In the genomic region with DNA sequence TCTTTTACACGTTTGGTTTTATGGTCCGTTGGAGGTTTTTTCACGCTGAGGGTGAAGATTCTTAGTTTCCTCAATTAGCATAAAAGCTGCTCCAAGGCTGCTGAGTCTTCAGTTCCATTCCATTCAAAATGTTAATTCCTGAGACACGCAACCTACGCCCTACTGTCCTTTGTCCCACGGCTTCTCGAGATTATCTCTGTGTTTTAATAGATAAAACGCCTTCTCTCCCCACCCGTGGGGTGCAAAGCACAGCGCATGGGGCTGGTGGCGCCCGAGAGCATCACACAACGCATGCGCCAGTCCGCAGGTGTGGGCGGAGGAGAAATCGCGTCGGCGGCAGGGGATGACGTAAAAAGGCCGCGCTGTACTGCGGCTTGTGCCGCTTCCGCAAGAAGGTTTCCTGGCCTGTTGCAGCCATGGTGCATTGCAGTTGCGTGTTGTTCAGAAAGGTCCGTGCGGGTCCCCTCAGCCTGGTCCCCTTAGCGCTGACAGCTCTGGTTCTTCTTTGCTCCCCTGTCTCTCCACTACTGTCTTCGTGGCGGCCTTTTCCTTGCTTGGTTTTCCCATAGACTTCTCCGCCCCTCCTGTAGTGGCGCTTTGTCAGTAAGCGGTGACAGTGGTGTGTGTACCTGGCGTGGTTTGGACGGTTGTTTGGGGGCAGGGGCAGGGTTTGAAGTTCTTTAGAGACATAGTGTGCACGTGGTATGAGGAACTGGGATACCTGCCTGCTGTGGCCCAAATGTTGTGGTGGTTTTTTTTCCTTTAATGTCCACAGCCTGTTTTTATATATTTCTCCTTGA, we compare ENCODE assay signal across 8 cellular contexts. TPM values are rescaled to one million over a fixed set of nuclear protein-coding genes. Genes with fewer than 3 reads are reported as not detected.
A peak's percentile ranks its signal among the peaks of the same experiment; 100 is the strongest.
DNase-seq lines count a peak whose midpoint lies in the region; ATAC-seq, FAIRE-seq and TF ChIP-seq lines count a peak whose summit lies in the region.

A gene with protein sequence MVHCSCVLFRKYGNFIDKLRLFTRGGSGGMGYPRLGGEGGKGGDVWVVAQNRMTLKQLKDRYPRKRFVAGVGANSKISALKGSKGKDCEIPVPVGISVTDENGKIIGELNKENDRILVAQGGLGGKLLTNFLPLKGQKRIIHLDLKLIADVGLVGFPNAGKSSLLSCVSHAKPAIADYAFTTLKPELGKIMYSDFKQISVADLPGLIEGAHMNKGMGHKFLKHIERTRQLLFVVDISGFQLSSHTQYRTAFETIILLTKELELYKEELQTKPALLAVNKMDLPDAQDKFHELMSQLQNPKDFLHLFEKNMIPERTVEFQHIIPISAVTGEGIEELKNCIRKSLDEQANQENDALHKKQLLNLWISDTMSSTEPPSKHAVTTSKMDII (plus strand): TSS at position 391 of the 800 bp plus-strand sequence. CDS start 26 bp downstream, at position 417.

- H3K36me3 ChIP-seq in adrenal gland (replicated peaks in 1 of 2) (no peaks in the 10 kb centered on the region), heart right ventricle (no peaks in the 10 kb centered on the region), upper lobe of left lung (no peaks in the 10 kb centered on the region)

- WGBS in adrenal gland, 4 donors: 0% methylated on average over 30 to 38 of the region's 38 CpGs
- 0% methylated on average over 38 of the region's 38 CpGs for WGBS in heart right ventricle, 2 donors
- WGBS in upper lobe of left lung, 2 donors: 0 to 1% methylated on average over 28 to 38 of the region's 38 CpGs

- peak; percentile 99 for FAIRE-seq in GM12891 (lab: Jason Lieb, UNC)

- H3K9me3 ChIP-seq in adrenal gland (replicated peaks in 1 of 3) (no peaks in the 10 kb centered on the region), heart right ventricle (no peaks in the 10 kb centered on the region), upper lobe of left lung (no peaks in the 10 kb centered on the region)

- H3K4me3 ChIP-seq in adrenal gland: peak within 1 kb of the TSS; percentile 2 to 96 (median 67)
- peak within 1 kb of the TSS; percentile 65 to 89 (median 74) for H3K4me3 ChIP-seq in heart right ventricle
- peak within 1 kb of the TSS; percentile 61 to 81 (median 72) for H3K4me3 ChIP-seq in upper lobe of left lung

- ATAC-seq in HG02840 (IDR thresholded peaks at IDR 0.05; ENCODE audit: low FRiP score, unreplicated experiment) (peak; percentile 96), heart right ventricle (peak; percentile 100), upper lobe of left lung (ENCODE audit: low FRiP score in 2 of 2) (peak; percentile 100)

- H3K27ac ChIP-seq in adrenal gland (peak within 1 kb of the TSS; percentile 22 to 89 (median 88)), heart right ventricle (peak within 1 kb of the TSS; percentile 45 to 96 (median 82)), upper lobe of left lung (peak within 1 kb of the TSS; percentile 85 to 93 (median 90))

- TF ChIP-seq EP300 in upper lobe of left lung (IDR thresholded peaks at IDR 0.05): no peak

- intact Hi-C loops in adrenal gland (cut with DNase I): no loop called here
- intact Hi-C loops in heart right ventricle (cut with DNase I): loop anchor here in 4 of 10 donors (2.0 to 5.0 kb wide), 3 partner anchors 56 to 194 kb away; partner anchors contain the start of genes CLDN12 (in 4 of the 4) and STEAP1 (in 1 of the 4)
- intact Hi-C loops in posterior cingulate gyrus (cut with DNase I): loop anchor here (1.0 to 10.0 kb wide), 3 partner anchors 57 to 248 kb away; partner anchors contain the start of genes CDK14 and CLDN12

- H3K27me3 ChIP-seq in adrenal gland: no peaks in the 10 kb centered on the region
- H3K27me3 ChIP-seq in heart right ventricle: no peaks in the 10 kb centered on the region
- H3K27me3 ChIP-seq in upper lobe of left lung: no peaks in the 10 kb centered on the region

- DNase-seq in GM12891 (ENCODE audit: insufficient read length, low spot score): peak; percentile 66
- DNase-seq in NCI-H1436 (lab: John Stamatoyannopoulos, UW): peak; percentile 84
- peak; percentile 91 for DNase-seq in T follicular helper cell (ENCODE audit: low read depth)
- peak; percentile 93 to 97 (median 95) for DNase-seq in adrenal gland
- peak; percentile 94 for DNase-seq in heart right ventricle
- DNase-seq in posterior cingulate gyrus: peak; percentile 87 to 99 (median 92)
- DNase-seq in upper lobe of left lung: peak; percentile 94 to 96

- TF ChIP-seq CTCF in adrenal gland (IDR thresholded peaks at IDR 0.05): peak; percentile 66 to 80 (median 70)
- peak; percentile 50 to 80 (median 64) for TF ChIP-seq CTCF in heart right ventricle (IDR thresholded peaks at IDR 0.05)
- TF ChIP-seq CTCF in upper lobe of left lung (IDR thresholded peaks at IDR 0.05): peak; percentile 70 to 89 (median 83)

- H3K4me1 ChIP-seq in adrenal gland (replicated peaks in 1 of 2) (peaks cover 4 to 20% of the 10 kb centered on the region in 2 donors), heart right ventricle (peaks cover 0 to 23% (median 13%) of the 10 kb centered on the region in 9 donors), upper lobe of left lung (peaks cover 0 to 23% (median 14%) of the 10 kb centered on the region in 4 donors)

- TF ChIP-seq POLR2A in GM12891 (IDR thresholded peaks at IDR 0.05; ENCODE audit: low read depth, low read length): peak; percentile 98
- TF ChIP-seq POLR2A in adrenal gland (IDR thresholded peaks at IDR 0.05): peak; percentile 64 to 89
- peak in 3 of 4 donors; percentile 65 to 86 (median 86) for TF ChIP-seq POLR2A in upper lobe of left lung (IDR thresholded peaks at IDR 0.05)

TF ChIP-seq in GM12891, 5 proteins besides CTCF, POLR2A, EP300 and RAD21:
- TF ChIP-seq POU2F2 (IDR thresholded peaks at IDR 0.05; ENCODE audit: low read depth, low read length): peak; percentile 92
- TF ChIP-seq TAF1 (IDR thresholded peaks at IDR 0.05; ENCODE audit: low read depth, low read length): peak; percentile 94
- no peak for TF ChIP-seq PAX5 (IDR thresholded peaks at IDR 0.05; ENCODE audit: insufficient read depth, low read length, severe bottlenecking)
- peak; percentile 71 for TF ChIP-seq SPI1 (IDR thresholded peaks at IDR 0.05; ENCODE audit: low read depth, low read length)
- peak; percentile 98 for TF ChIP-seq POLR2AphosphoS5 (IDR thresholded peaks at IDR 0.05; ENCODE audit: low read depth, low read length)
TF ChIP-seq in GM12891: peak in this region for 4.

RNA-seq across cellular contexts. Expression of the gene that starts here (rescaled TPM):
- polyA plus RNA-seq in GM12891 (2012; ENCODE audit: low read depth, missing spikeins): 14.6 TPM
- total RNA-seq in adrenal gland (10 to 100 TPM in 7 of 8 donors, 1 to 10 TPM in 1; 7.2 to 29.4 (median 22.0) TPM), heart right ventricle (10 to 100 TPM; 20.2 to 27.6 (median 23.7) TPM), upper lobe of left lung (10 to 100 TPM; 11.2 to 25.1 (median 19.1) TPM)
- polyA plus RNA-seq in adrenal gland (10 to 100 TPM; 15.1 to 32.8 (median 15.8) TPM), heart right ventricle (10 to 100 TPM; 15.5 to 20.3 TPM)

Comparison
In these comparisons a context has a peak if more than half of its experiments do, and no peak if none do; other contexts are left out.
1. Peak in every context shown above with its lines: DNase-seq, ATAC-seq, H3K4me3 ChIP-seq and H3K27ac ChIP-seq.